In the genomic region with DNA sequence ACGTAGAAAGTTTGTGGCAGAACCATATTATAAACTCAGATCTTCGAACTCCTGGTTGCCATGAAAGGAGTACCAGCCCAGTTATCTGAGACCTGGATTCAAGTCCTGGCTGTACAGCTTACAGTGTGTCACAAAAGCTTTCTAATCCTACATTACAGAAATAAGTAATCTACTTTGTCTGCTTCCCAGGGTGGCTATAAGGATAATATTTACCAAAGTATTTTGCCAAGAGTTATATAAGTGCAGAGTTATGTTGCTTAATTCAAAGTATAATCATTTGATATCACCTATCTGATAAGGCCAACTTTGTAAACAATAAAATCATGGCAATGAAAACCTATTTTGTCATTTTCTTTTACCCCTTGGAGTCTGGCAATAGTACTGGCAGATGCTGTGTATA, we compare ENCODE assay signal across 1 cellular context.
TF ChIP-seq lines count a peak whose summit lies in the region.

No MANE protein-coding gene starts in this region.

TF ChIP-seq in HEK293T, 16 proteins besides CTCF, POLR2A, EP300 and RAD21:
- TF ChIP-seq ZNF384 (IDR thresholded peaks at IDR 0.05) = no peak
- no peak for TF ChIP-seq ARNT (IDR thresholded peaks at IDR 0.05)
- no peak for TF ChIP-seq FOXM1 (IDR thresholded peaks at IDR 0.05; ENCODE audit: borderline replicate concordance)
- TF ChIP-seq, protein P1, sequence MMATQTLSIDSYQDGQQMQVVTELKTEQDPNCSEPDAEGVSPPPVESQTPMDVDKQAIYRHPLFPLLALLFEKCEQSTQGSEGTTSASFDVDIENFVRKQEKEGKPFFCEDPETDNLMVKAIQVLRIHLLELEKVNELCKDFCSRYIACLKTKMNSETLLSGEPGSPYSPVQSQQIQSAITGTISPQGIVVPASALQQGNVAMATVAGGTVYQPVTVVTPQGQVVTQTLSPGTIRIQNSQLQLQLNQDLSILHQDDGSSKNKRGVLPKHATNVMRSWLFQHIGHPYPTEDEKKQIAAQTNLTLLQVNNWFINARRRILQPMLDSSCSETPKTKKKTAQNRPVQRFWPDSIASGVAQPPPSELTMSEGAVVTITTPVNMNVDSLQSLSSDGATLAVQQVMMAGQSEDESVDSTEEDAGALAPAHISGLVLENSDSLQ (IDR thresholded peaks at IDR 0.05) = no peak
- TF ChIP-seq FOXA1 (IDR thresholded peaks at IDR 0.05) = no peak
- no peak for TF ChIP-seq BHLHE40 (IDR thresholded peaks at IDR 0.05; ENCODE audit: borderline replicate concordance)
- no peak for TF ChIP-seq TARDBP (IDR thresholded peaks at IDR 0.05)
- TF ChIP-seq NFRKB (IDR thresholded peaks at IDR 0.05) = no peak
- TF ChIP-seq FOXK2 (IDR thresholded peaks at IDR 0.05) = no peak
- no peak for TF ChIP-seq CTBP1 (IDR thresholded peaks at IDR 0.05; ENCODE audit: borderline replicate concordance)
- no peak for TF ChIP-seq LEF1 (IDR thresholded peaks at IDR 0.05; ENCODE audit: borderline replicate concordance)
- no peak for TF ChIP-seq SP1 (IDR thresholded peaks at IDR 0.05)
- TF ChIP-seq ELF4 (IDR thresholded peaks at IDR 0.05) = no peak
- no peak for TF ChIP-seq L3MBTL2 (conservative IDR thresholded peaks at IDR 0.05)
- TF ChIP-seq SUZ12 (IDR thresholded peaks at IDR 0.05) = no peak
- TF ChIP-seq HDGF (IDR thresholded peaks at IDR 0.05; ENCODE audit: borderline replicate concordance) = no peak
